In the genomic region with DNA sequence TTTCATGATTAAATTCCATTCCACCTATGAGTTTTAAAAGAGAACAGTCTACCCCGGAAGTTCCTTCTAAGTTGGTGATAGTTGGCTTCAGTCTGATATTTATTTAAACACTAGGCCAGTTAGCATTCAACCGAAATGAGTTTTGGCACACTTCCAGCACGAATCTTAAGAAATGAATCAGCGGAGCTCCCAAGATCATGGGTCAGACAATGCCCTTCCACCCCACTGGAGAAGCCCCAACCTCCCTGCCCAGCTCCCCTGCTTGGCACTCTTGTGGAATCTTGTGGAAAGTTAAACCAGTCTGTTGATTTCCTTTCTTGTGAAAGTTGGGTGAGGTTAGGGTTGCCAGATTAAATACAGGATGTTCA, we compare ENCODE assay signal across 14 cellular contexts.
DNase-seq lines count a peak whose midpoint lies in the region; ATAC-seq and TF ChIP-seq lines count a peak whose summit lies in the region.
"Had no signal": no experiment of that assay in that cellular context is flagged by ENCODE, and none has a peak within 500 bp of the region (broad histone marks: within the 10 kb centered on the region; RNA-seq: fewer than 3 reads in every experiment).

No MANE protein-coding gene starts in this region.

- peaks cover 4% of the 10 kb centered on the region for H3K9me3 Mint-ChIP-seq in Calu3 (ENCODE audit: low read depth, unreplicated experiment)
- peaks cover 5% of the 10 kb centered on the region for H3K9me3 Mint-ChIP-seq in nephron progenitor cell

- no peak overlapping the region for H3K4me3 ChIP-seq in colonic mucosa
- H3K4me3 ChIP-seq in mucosa of descending colon: no peak overlapping the region
- H3K4me3 ChIP-seq in suprapubic skin: no peak overlapping the region
- H3K4me3 ChIP-seq: adrenal gland; BLaER1 treated with 17β-estradiol and CSF1 and Interleukin-3, amounts not matched to agents 10 nM and 100 nM; skin epidermis; vagina had no signal

- ATAC-seq in mucosa of descending colon: peak; percentile 31
- ATAC-seq: naive thymus-derived CD4-positive, alpha-beta T cell had no signal

- H3K4me3 Mint-ChIP-seq in Calu3 (ENCODE audit: low read depth, unreplicated experiment): peak overlapping the region; percentile 46
- no peak overlapping the region for H3K4me3 Mint-ChIP-seq in nephron progenitor cell
- H3K4me3 Mint-ChIP-seq: naive thymus-derived CD4-positive, alpha-beta T cell had no signal

- no peak for TF ChIP-seq POLR2A in suprapubic skin (IDR thresholded peaks at IDR 0.05)

- H3K27me3 ChIP-seq in colonic mucosa (no peaks in the 10 kb centered on the region), suprapubic skin (no peaks in the 10 kb centered on the region)
- H3K27me3 ChIP-seq: adrenal gland; BLaER1 treated with 17β-estradiol and CSF1 and Interleukin-3, amounts not matched to agents 10 nM and 100 nM; vagina had no signal

- H3K4me1 ChIP-seq in colonic mucosa (no peaks in the 10 kb centered on the region), mucosa of descending colon (ENCODE audit: low read depth) (no peaks in the 10 kb centered on the region), suprapubic skin (no peaks in the 10 kb centered on the region)
- H3K4me1 ChIP-seq: adrenal gland; BLaER1 treated with 17β-estradiol and CSF1 and Interleukin-3, amounts not matched to agents 10 nM and 100 nM; vagina had no signal

- H3K4me1 Mint-ChIP-seq in Calu3 (ENCODE audit: low read depth, unreplicated experiment): peaks cover 41% of the 10 kb centered on the region
- H3K4me1 Mint-ChIP-seq in nephron progenitor cell: peaks cover 5% of the 10 kb centered on the region
- H3K4me1 Mint-ChIP-seq: naive thymus-derived CD4-positive, alpha-beta T cell had no signal

- DNase-seq in Calu3 (peak; percentile 65), NCI-H226 (peak; percentile 70), colonic mucosa (peak; percentile 24), mucosa of descending colon (peak in 1 of 3 donors; percentile 40), suprapubic skin (ENCODE audit: low spot score in 2 of 2) (no peak), COLO829 (ENCODE audit: low spot score) (no peak), nephron progenitor cell (no peak), activated T-cell treated with anti-CD3 and anti-CD28 coated beads for 4 hours (no peak)
- DNase-seq: naive thymus-derived CD4-positive, alpha-beta T cell; NCI-H2107 had no signal

- H3K27ac ChIP-seq in colonic mucosa: no peak overlapping the region
- no peak overlapping the region for H3K27ac ChIP-seq in suprapubic skin
- H3K27ac ChIP-seq: adrenal gland; BLaER1 treated with 17β-estradiol and CSF1 and Interleukin-3, amounts not matched to agents 10 nM and 100 nM; skin epidermis; vagina had no signal

- no peaks in the 10 kb centered on the region for H3K27me3 Mint-ChIP-seq in Calu3 (ENCODE audit: unreplicated experiment)
- H3K27me3 Mint-ChIP-seq in nephron progenitor cell (ENCODE audit: low read depth, poor library complexity): peaks cover 4% of the 10 kb centered on the region

- no TSS peak for BruUV-seq in Calu3 (replicated peaks; lab: Mats Ljungman, UMichigan)

- no peak overlapping the region for H3K9ac ChIP-seq in colonic mucosa (ENCODE audit: low read depth in 2 of 2, low read length in 2 of 2)
- H3K9ac ChIP-seq: BLaER1 treated with 17β-estradiol and CSF1 and Interleukin-3, amounts not matched to agents 10 nM and 100 nM had no signal

- H3K36me3 Mint-ChIP-seq in Calu3 (ENCODE audit: insufficient read depth, unreplicated experiment): peaks cover 11% of the 10 kb centered on the region
- no peaks in the 10 kb centered on the region for H3K36me3 Mint-ChIP-seq in nephron progenitor cell (ENCODE audit: low read depth)
- H3K36me3 Mint-ChIP-seq: naive thymus-derived CD4-positive, alpha-beta T cell had no signal

- TF ChIP-seq EP300 in suprapubic skin (IDR thresholded peaks at IDR 0.05): no peak

- no peaks in the 10 kb centered on the region for H3K9me3 ChIP-seq in colonic mucosa
- no peaks in the 10 kb centered on the region for H3K9me3 ChIP-seq in mucosa of descending colon
- H3K9me3 ChIP-seq in suprapubic skin: no peaks in the 10 kb centered on the region
- H3K9me3 ChIP-seq: adrenal gland, vagina had no signal

- no peaks in the 10 kb centered on the region for H3K36me3 ChIP-seq in colonic mucosa
- no peaks in the 10 kb centered on the region for H3K36me3 ChIP-seq in mucosa of descending colon (ENCODE audit: low read depth)
- H3K36me3 ChIP-seq in suprapubic skin: no peaks in the 10 kb centered on the region
- H3K36me3 ChIP-seq: adrenal gland; BLaER1 treated with 17β-estradiol and CSF1 and Interleukin-3, amounts not matched to agents 10 nM and 100 nM; vagina had no signal

- TF ChIP-seq CTCF in Calu3 (IDR thresholded peaks at IDR 0.05; ENCODE audit: unreplicated experiment): no peak
- TF ChIP-seq CTCF in colonic mucosa (IDR thresholded peaks at IDR 0.05): no peak
- no peak for TF ChIP-seq CTCF in mucosa of descending colon (IDR thresholded peaks at IDR 0.05)
- no peak for TF ChIP-seq CTCF in suprapubic skin (IDR thresholded peaks at IDR 0.05)
- TF ChIP-seq CTCF in nephron progenitor cell (IDR thresholded peaks at IDR 0.05): no peak

- H3K27ac Mint-ChIP-seq in Calu3 (ENCODE audit: unreplicated experiment): peak overlapping the region; percentile 93
- no peak overlapping the region for H3K27ac Mint-ChIP-seq in nephron progenitor cell
- H3K27ac Mint-ChIP-seq: naive thymus-derived CD4-positive, alpha-beta T cell had no signal

- 56% methylated on average over 4 of the region's 4 CpGs for WGBS in suprapubic skin

- intact Hi-C loops in Calu3 (cut with micrococcal nuclease; ENCODE audit: unreplicated experiment): no loop called here
- intact Hi-C loops in colonic mucosa (cut with DNase I): no loop called here
- intact Hi-C loops in mucosa of descending colon (cut with DNase I, micrococcal nuclease): no loop called here

- CTCF ChIA-PET in Calu3 (lab: Charles Lee): interaction anchor here (1.0 kb wide), 2 partner anchors 19 to 391 kb away, joined by 3 to 4 read pairs; no protein-coding TSS in a partner anchor

Comparison
In these comparisons a context has a peak if more than half of its experiments do, and no peak if none do; other contexts are left out.
1. DNase-seq: peak in Calu3 (single experiment), NCI-H226 (single experiment) and colonic mucosa (single experiment); none in suprapubic skin (0 of 2), COLO829 (single experiment), nephron progenitor cell (single experiment) and activated T-cell treated with anti-CD3 and anti-CD28 coated beads for 4 hours (single experiment).